18 cellular contexts compared by ENCODE assay signal in genomic region chr10:110285501-110285900, GRCh38. TPM values are rescaled to one million over a fixed set of nuclear protein-coding genes. Genes with fewer than 3 reads are reported as not detected.
DNase-seq lines count a peak whose midpoint lies in the region; ATAC-seq, FAIRE-seq and TF ChIP-seq lines count a peak whose summit lies in the region.
"Had no signal": no experiment of that assay in that cellular context is flagged by ENCODE, and none has a peak within 500 bp of the region (broad histone marks: within the 10 kb centered on the region; RNA-seq: fewer than 3 reads in every experiment).

No MANE protein-coding gene starts in this region.

- no peaks in the 10 kb centered on the region for H3K79me2 ChIP-seq in GM23338 (replicated peaks; ENCODE audit: insufficient read depth)

- H3K27me3 Mint-ChIP-seq in GM23338 (ENCODE audit: insufficient read depth, low read depth, poor library complexity): no peaks in the 10 kb centered on the region

- H3F3A ChIP-seq in GM23338 (replicated peaks; ENCODE audit: low read depth): no peaks in the 10 kb centered on the region

- TF ChIP-seq EP300 in A549 (IDR thresholded peaks at IDR 0.05): no peak

- TF ChIP-seq CTCF in A549 (IDR thresholded peaks at IDR 0.05): no peak
- no peak for TF ChIP-seq CTCF in GM23338 (conservative IDR thresholded peaks at IDR 0.05; ENCODE audit: low read depth in 2 of 2)
- no peak for TF ChIP-seq CTCF in Panc1 (IDR thresholded peaks at IDR 0.05)
- TF ChIP-seq CTCF in thyroid gland (IDR thresholded peaks at IDR 0.05): no peak

- H3K4me3 ChIP-seq in A549 (no peak overlapping the region), GM23338 (no peak overlapping the region), Panc1 (ENCODE audit: low read depth in 2 of 2, low read length in 2 of 2) (no peak overlapping the region), thyroid gland (replicated peaks in 1 of 3) (no peak overlapping the region)
- H3K4me3 ChIP-seq: BLaER1 treated with 17β-estradiol and CSF1 and Interleukin-3, amounts not matched to agents 10 nM and 100 nM; PC-9; SJSA1 had no signal

- DNase-seq in A549 (ENCODE audit: low read depth in 1 of 2, low spot score in 1 of 2) (no peak), GM23338 (ENCODE audit: low spot score) (no peak), Panc1 (ENCODE audit: low read depth, low spot score) (no peak), left colon (no peak), inferior parietal cortex (ENCODE audit: extremely low spot score) (no peak), thyroid gland (no peak), posterior cingulate gyrus (no peak)
- DNase-seq: CD8-positive, alpha-beta T cell; DMS79 treated with DMSO at 0.1 percent for 48 hours; NCI-H1417 treated with DMSO at 0.1 percent for 48 hours; NCI-H2029; NCI-H2171; NCI-H446 treated with DMSO at 0.1 percent for 48 hours; PC-9 had no signal

- H3K9me3 Mint-ChIP-seq in GM23338: no peaks in the 10 kb centered on the region
- H3K9me3 Mint-ChIP-seq: CD8-positive, alpha-beta T cell had no signal

- TF ChIP-seq RAD21 in A549 (conservative IDR thresholded peaks at IDR 0.05 in 1 of 2, IDR thresholded peaks at IDR 0.05 in 1 of 2): no peak

- H2AFZ ChIP-seq in GM23338: no peak overlapping the region
- H2AFZ ChIP-seq: PC-9 had no signal

- peaks cover 24% of the 10 kb centered on the region for H3K4me1 Mint-ChIP-seq in GM23338

- H3K4me3 Mint-ChIP-seq in GM23338: no peak overlapping the region
- H3K4me3 Mint-ChIP-seq: CD8-positive, alpha-beta T cell had no signal

- no peak for FAIRE-seq in A549 (lab: Jason Lieb, UNC)
- FAIRE-seq: D721Med, H54 had no signal

- H3K27me3 ChIP-seq in GM23338 (ENCODE audit: insufficient read depth): no peaks in the 10 kb centered on the region
- no peaks in the 10 kb centered on the region for H3K27me3 ChIP-seq in Panc1 (ENCODE audit: control insufficient read depth, insufficient read depth, low read length)
- no peaks in the 10 kb centered on the region for H3K27me3 ChIP-seq in thyroid gland
- H3K27me3 ChIP-seq: BLaER1 treated with 17β-estradiol and CSF1 and Interleukin-3, amounts not matched to agents 10 nM and 100 nM; SJSA1 had no signal

- TF ChIP-seq POLR2A in A549 (IDR thresholded peaks at IDR 0.05; ENCODE audit: low read length) (no peak), thyroid gland (IDR thresholded peaks at IDR 0.05) (no peak)

- ATAC-seq in A549 (peak; percentile 39 to 49; a peak in 2 of 6 replicates), GM23338 (peak; percentile 78), Panc1 (peak; percentile 63; the same call in 1 of the 2 replicates), left colon (peak; percentile 14)
- ATAC-seq: CD8-positive, alpha-beta T cell had no signal

- CTCF ChIA-PET in A549 (lab: Yijun Ruan, JAX) (interaction anchor here (1.3 to 4.9 kb wide), 5 partner anchors 54 to 401 kb away, joined by 3 to 29 read pairs (median 8); no protein-coding TSS in a partner anchor), Panc1 (lab: Charles Lee) (no interaction called here)

- POLR2A ChIA-PET in A549 (lab: Yijun Ruan, JAX): interaction anchor here (0.5 to 1.6 kb wide), 2 partner anchors 11 to 77 kb away, joined by 3 read pairs; no protein-coding TSS in a partner anchor
- POLR2A ChIA-PET in Panc1 (lab: Charles Lee): interaction anchor here (0.6 kb wide), 2 partner anchors 11 to 689 kb away, joined by 3 read pairs; no protein-coding TSS in a partner anchor

- H3K27ac ChIP-seq in A549: no peak overlapping the region
- H3K27ac ChIP-seq in GM23338 (ENCODE audit: low read depth): no peak overlapping the region
- H3K27ac ChIP-seq in Panc1 (ENCODE audit: low read length): no peak overlapping the region
- no peak overlapping the region for H3K27ac ChIP-seq in thyroid gland
- H3K27ac ChIP-seq: BLaER1 treated with 17β-estradiol and CSF1 and Interleukin-3, amounts not matched to agents 10 nM and 100 nM; PC-9; SJSA1 had no signal

- peaks cover 6% of the 10 kb centered on the region; the same call in 1 of the 3 replicates for H3K4me1 ChIP-seq in A549
- peaks cover 22% of the 10 kb centered on the region for H3K4me1 ChIP-seq in GM23338 (ENCODE audit: insufficient read depth)
- no peaks in the 10 kb centered on the region for H3K4me1 ChIP-seq in Panc1 (ENCODE audit: control insufficient read depth, insufficient read depth, low read length)
- peaks cover 3 to 5% of the 10 kb centered on the region in 2 donors for H3K4me1 ChIP-seq in thyroid gland
- H3K4me1 ChIP-seq: BLaER1 treated with 17β-estradiol and CSF1 and Interleukin-3, amounts not matched to agents 10 nM and 100 nM had no signal

- H4K20me1 ChIP-seq in GM23338 (replicated peaks; ENCODE audit: insufficient read depth): peaks cover 6% of the 10 kb centered on the region; the same call in 1 of the 2 replicates

- WGBS in A549 (ENCODE audit: missing lambda C conversion rate): 95% methylated on average over 2 of the region's 2 CpGs
- WGBS in thyroid gland, 2 donors: 91 to 97% methylated on average over 2 of the region's 2 CpGs

- in situ Hi-C loops in Panc1 (cut with HindIII; ENCODE audit: low pct_unique_long_range_greater_than_20kb, low sequenced_read_pairs): no loop called here

- peaks cover 7% of the 10 kb centered on the region; the same call in 2 of the 3 replicates for H3K36me3 Mint-ChIP-seq in GM23338 (ENCODE audit: low read depth)

- H3K9me3 ChIP-seq in A549 (no peaks in the 10 kb centered on the region), Panc1 (ENCODE audit: control insufficient read depth, insufficient read depth, low read depth, low read length) (no peaks in the 10 kb centered on the region), thyroid gland (no peaks in the 10 kb centered on the region)
- H3K9me3 ChIP-seq: BLaER1 treated with 17β-estradiol and CSF1 and Interleukin-3, amounts not matched to agents 10 nM and 100 nM; SJSA1 had no signal

- no peak overlapping the region for H3K4me2 ChIP-seq in A549
- H3K4me2 ChIP-seq in GM23338: no peak overlapping the region
- H3K4me2 ChIP-seq: BLaER1 treated with 17β-estradiol and CSF1 and Interleukin-3, amounts not matched to agents 10 nM and 100 nM; PC-9 had no signal

- H3K27ac Mint-ChIP-seq in GM23338: no peak overlapping the region
- H3K27ac Mint-ChIP-seq: CD8-positive, alpha-beta T cell had no signal

- BruUV-seq in Panc1 (replicated peaks; lab: Mats Ljungman, UMichigan): no TSS peak

- intact Hi-C loops in Panc1 (cut with micrococcal nuclease; ENCODE audit: unreplicated experiment) (no loop called here), left colon (cut with DNase I, micrococcal nuclease) (no loop called here), thyroid gland (cut with DNase I) (loop anchor here (10.0 kb wide), 1 partner anchor 401 kb away; no protein-coding TSS in a partner anchor), posterior cingulate gyrus (cut with DNase I) (no loop called here)

- H3K9me2 ChIP-seq in GM23338 (ENCODE audit: insufficient read depth): no peaks in the 10 kb centered on the region

- no peaks in the 10 kb centered on the region; the same call in 1 of the 2 replicates for H3K36me3 ChIP-seq in GM23338 (ENCODE audit: insufficient read depth)
- H3K36me3 ChIP-seq in Panc1 (ENCODE audit: control insufficient read depth, insufficient read depth, low read length): peaks cover 15% of the 10 kb centered on the region
- peaks cover 15 to 27% of the 10 kb centered on the region in 2 donors for H3K36me3 ChIP-seq in thyroid gland

TF ChIP-seq in A549, 52 proteins besides CTCF, POLR2A, EP300 and RAD21 (continues in another document):
- TF ChIP-seq RFX5 (IDR thresholded peaks at IDR 0.05): no peak

TF ChIP-seq in GM23338, 12 proteins besides CTCF, POLR2A, EP300 and RAD21 (continues in another document):
- TF ChIP-seq REST (IDR thresholded peaks at IDR 0.05; ENCODE audit: unreplicated experiment) (no peak), NANOG (IDR thresholded peaks at IDR 0.05; ENCODE audit: borderline replicate concordance) (no peak)

RNA-seq across cellular contexts. Expression of gene SMNDC1, which starts 19.2 kb away (rescaled TPM):
- polyA plus RNA-seq in A549 (2011; rRNA removed) (35.4 and 40.2 TPM in 2 replicates), A549 (2017; fragmentation: RNase III; extraction: RNeasy Plus Mini Kit Qiagen cat#74134 plus additional on column Dnase treatment) (27.5 to 30.1 TPM (median 28.1 TPM) in 3 replicates), GM23338 (2016; fragmentation: Nextera tagmentation; extraction: Ambion mirVana) (41.9 and 45.1 TPM in 2 replicates)
- 10.4 and 13.9 TPM in 2 replicates for polyA plus RNA-seq in A549 (2012; cell fraction: cytosol; rRNA removed)
- polyA plus RNA-seq in A549 (2012; cell fraction: nucleus; rRNA removed): 7.1 and 9.5 TPM in 2 replicates
- 6.4 and 8.9 TPM in 2 replicates for polyA minus RNA-seq in A549 (2011; rRNA and poly(A)+ RNA removed)
- 28.4 and 29.9 TPM in 2 replicates for total RNA-seq in GM23338 (2014; rRNA removed; shearing (Covaris generic))
- total RNA-seq in Panc1 (2021; ENCODE audit: unreplicated experiment) (62.2 TPM), left colon (10 to 100 TPM; 24.3 to 24.7 TPM), thyroid gland (10 to 100 TPM; 12.3 to 16.3 (median 13.5) TPM)
- 51.6 TPM for polyA plus RNA-seq in Panc1 (2012; ENCODE audit: insufficient read length)

Comparison
In these comparisons a context has a peak if more than half of its experiments do, and no peak if none do; other contexts are left out.
1. ATAC-seq: peak in every context shown above with its lines; median percentile 78 in GM23338; 63 in Panc1; 44 in A549; 14 in left colon.